In the genomic region with DNA sequence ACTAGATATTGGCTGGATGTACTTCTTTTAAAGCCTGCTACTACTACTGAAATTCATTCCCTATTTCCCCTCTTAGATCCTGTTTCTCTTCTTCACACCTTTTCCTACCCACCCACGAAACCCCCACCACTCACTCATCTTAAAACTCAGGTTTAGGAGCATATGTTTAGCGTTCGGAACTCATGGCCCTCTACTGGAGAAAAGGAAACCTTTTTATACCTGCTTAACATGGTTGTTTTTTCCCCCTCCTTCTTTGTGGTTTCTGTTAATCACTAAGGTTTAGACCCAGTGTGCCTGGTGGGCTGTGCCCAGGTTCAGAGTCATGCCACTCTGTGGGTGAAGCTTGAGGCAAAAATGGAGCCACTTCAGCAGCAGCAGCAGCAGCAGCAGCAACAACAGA, we compare ENCODE assay signal across 11 cellular contexts. TPM values are rescaled to one million over a fixed set of nuclear protein-coding genes. Genes with fewer than 3 reads are reported as not detected.
A peak's percentile ranks its signal among the peaks of the same experiment; 100 is the strongest.
DNase-seq lines count a peak whose midpoint lies in the region; ATAC-seq and TF ChIP-seq lines count a peak whose summit lies in the region.
"Had no signal": no experiment of that assay in that cellular context is flagged by ENCODE, and none has a peak within 500 bp of the region (broad histone marks: within the 10 kb centered on the region; RNA-seq: fewer than 3 reads in every experiment).

No MANE protein-coding gene starts in this region.

- peaks cover 43% of the 10 kb centered on the region for H3K36me3 Mint-ChIP-seq in activated CD4-positive, alpha-beta T cell treated with anti-CD3 and anti-CD28 coated beads, Interleukin-2, amount 10 ng/mL, durations not matched to agents 7 days and 5 days (ENCODE audit: low read depth)
- H3K36me3 Mint-ChIP-seq in stimulated activated naive CD8-positive, alpha-beta T cell treated with anti-CD3 and anti-CD28 coated beads, Interleukin-15, Interleukin-2, amounts not matched to agents 100 ng/mL and 50 ng/mL, for 24 hours (ENCODE audit: low read depth), result peaks cover 42% of the 10 kb centered on the region

- H3K9me3 Mint-ChIP-seq in activated CD4-positive, alpha-beta T cell treated with anti-CD3 and anti-CD28 coated beads, Interleukin-2, amount 10 ng/mL, durations not matched to agents 7 days and 5 days, result no peaks in the 10 kb centered on the region
- H3K9me3 Mint-ChIP-seq in stimulated activated naive CD8-positive, alpha-beta T cell treated with anti-CD3 and anti-CD28 coated beads, Interleukin-15, Interleukin-2, amounts not matched to agents 100 ng/mL and 50 ng/mL, for 24 hours, result no peaks in the 10 kb centered on the region

- H3K27ac Mint-ChIP-seq in activated CD4-positive, alpha-beta T cell treated with anti-CD3 and anti-CD28 coated beads, Interleukin-2, amount 10 ng/mL, durations not matched to agents 7 days and 5 days, result peak overlapping the region; percentile 77
- H3K27ac Mint-ChIP-seq in stimulated activated naive CD8-positive, alpha-beta T cell treated with anti-CD3 and anti-CD28 coated beads, Interleukin-15, Interleukin-2, amounts not matched to agents 100 ng/mL and 50 ng/mL, for 24 hours, result peak overlapping the region; percentile 3

- CTCF ChIA-PET in activated CD4-positive, alpha-beta T cell treated with anti-CD3 and anti-CD28 coated beads, Interleukin-2, amount 10 ng/mL, durations not matched to agents 7 days and 5 days (lab: Charles Lee), result interaction anchor here (0.9 kb wide), 1 partner anchor 244 kb away, joined by 3 read pairs; no protein-coding TSS in a partner anchor

- TF ChIP-seq CTCF in epithelial cell of proximal tubule (conservative IDR thresholded peaks at IDR 0.05; ENCODE audit: low read depth, low read length) (peak; percentile 44), coronary artery (IDR thresholded peaks at IDR 0.05) (no peak)

- H3K4me3 Mint-ChIP-seq in activated CD4-positive, alpha-beta T cell treated with anti-CD3 and anti-CD28 coated beads, Interleukin-2, amount 10 ng/mL, durations not matched to agents 7 days and 5 days, result peak overlapping the region; percentile 87
- peak overlapping the region; percentile 93 for H3K4me3 Mint-ChIP-seq in stimulated activated naive CD8-positive, alpha-beta T cell treated with anti-CD3 and anti-CD28 coated beads, Interleukin-15, Interleukin-2, amounts not matched to agents 100 ng/mL and 50 ng/mL, for 24 hours

- H3K4me3 ChIP-seq in epithelial cell of proximal tubule (ENCODE audit: low read depth, low read length) (no peak overlapping the region), coronary artery (no peak overlapping the region)
- H3K4me3 ChIP-seq: ascending aorta had no signal

- peaks cover 77% of the 10 kb centered on the region for H3K4me1 Mint-ChIP-seq in activated CD4-positive, alpha-beta T cell treated with anti-CD3 and anti-CD28 coated beads, Interleukin-2, amount 10 ng/mL, durations not matched to agents 7 days and 5 days
- H3K4me1 Mint-ChIP-seq in stimulated activated naive CD8-positive, alpha-beta T cell treated with anti-CD3 and anti-CD28 coated beads, Interleukin-15, Interleukin-2, amounts not matched to agents 100 ng/mL and 50 ng/mL, for 24 hours (ENCODE audit: low read depth), result peaks cover 78% of the 10 kb centered on the region

- no peak overlapping the region for H3K27ac ChIP-seq in coronary artery
- H3K27ac ChIP-seq: ascending aorta had no signal

- H3K27me3 Mint-ChIP-seq in activated CD4-positive, alpha-beta T cell treated with anti-CD3 and anti-CD28 coated beads, Interleukin-2, amount 10 ng/mL, durations not matched to agents 7 days and 5 days, result no peaks in the 10 kb centered on the region
- no peaks in the 10 kb centered on the region for H3K27me3 Mint-ChIP-seq in stimulated activated naive CD8-positive, alpha-beta T cell treated with anti-CD3 and anti-CD28 coated beads, Interleukin-15, Interleukin-2, amounts not matched to agents 100 ng/mL and 50 ng/mL, for 24 hours

- POLR2A ChIA-PET in activated CD4-positive, alpha-beta T cell treated with anti-CD3 and anti-CD28 coated beads, Interleukin-2, amount 10 ng/mL, durations not matched to agents 7 days and 5 days (lab: Charles Lee), result no interaction called here

- peak; percentile 51 for DNase-seq in activated naive CD4-positive, alpha-beta T cell treated with Interleukin-2 at 50 U/mL for 16 hours
- no peak for DNase-seq in activated naive CD4-positive, alpha-beta T cell (lab: John Stamatoyannopoulos, UW)
- peak; percentile 24 for DNase-seq in activated CD4-positive, alpha-beta T cell treated with anti-CD3 and anti-CD28 coated beads, Interleukin-2, amount 10 ng/mL, durations not matched to agents 7 days and 5 days
- no peak for DNase-seq in epithelial cell of proximal tubule (ENCODE audit: low read depth)
- DNase-seq in coronary artery (ENCODE audit: low spot score), result no peak
- no peak for DNase-seq in occipital lobe (lab: John Stamatoyannopoulos, UW)
- DNase-seq: mesendoderm; NK-92 treated with Interleukin-12 subunit alpha and Interleukin-12 subunit beta, amount 100 ng/mL, for 24 hours had no signal

- ATAC-seq in GM18870 (IDR thresholded peaks at IDR 0.05; ENCODE audit: unreplicated experiment), result no peak

RNA-seq across cellular contexts. Expression of a gene that starts 2.6 kb away (rescaled TPM):
- 10 to 100 TPM; 28.3 to 29.0 TPM for total RNA-seq in activated CD4-positive, alpha-beta T cell treated with anti-CD3 and anti-CD28 coated beads, Interleukin-2, amount 10 ng/mL, durations not matched to agents 7 days and 5 days
- total RNA-seq in epithelial cell of proximal tubule, result 13.3 and 22.4 TPM in 2 replicates
- total RNA-seq in occipital lobe, result 8.3 TPM

Comparison
In these comparisons a context has a peak if more than half of its experiments do, and no peak if none do; other contexts are left out.
1. DNase-seq: peak in activated naive CD4-positive, alpha-beta T cell treated with Interleukin-2 at 50 U/mL for 16 hours (single experiment) and activated CD4-positive, alpha-beta T cell treated with anti-CD3 and anti-CD28 coated beads, Interleukin-2, amount 10 ng/mL, durations not matched to agents 7 days and 5 days (single experiment); none in activated naive CD4-positive, alpha-beta T cell (0 of 4), epithelial cell of proximal tubule (single experiment), coronary artery (single experiment) and occipital lobe (single experiment).